ENCODE assay signal across 12 cellular contexts in genomic region chr6:46010771-46011170, GRCh38. TPM values are rescaled to one million over a fixed set of nuclear protein-coding genes. Genes with fewer than 3 reads are reported as not detected.
DNase-seq lines count a peak whose midpoint lies in the region; ATAC-seq, FAIRE-seq and TF ChIP-seq lines count a peak whose summit lies in the region.
"Had no signal": no experiment of that assay in that cellular context is flagged by ENCODE, and none has a peak within 500 bp of the region (broad histone marks: within the 10 kb centered on the region; RNA-seq: fewer than 3 reads in every experiment).

No MANE protein-coding gene starts in this region.

- peak overlapping the region; percentile 91 for H3K27ac Mint-ChIP-seq in activated CD8-positive, alpha-beta T cell treated with anti-CD3 and anti-CD28 coated beads for 36 hours

- H2AFZ ChIP-seq in hepatocyte = no peak overlapping the region

- CTCF ChIA-PET in activated CD8-positive, alpha-beta T cell treated with anti-CD3 and anti-CD28 coated beads for 36 hours (lab: Charles Lee) = interaction anchor here (1.5 to 2.9 kb wide), 3 partner anchors 18 to 80 kb away, joined by 3 to 11 read pairs (median 7); no protein-coding TSS in a partner anchor

- DNase-seq in Right ventricle myocardium inferior (ENCODE audit: missing footprints) (no peak), cardiac septum (ENCODE audit: low spot score) (no peak), hepatocyte (ENCODE audit: low spot score) (peak; percentile 19), upper lobe of left lung (no peak), RCC 7860 (ENCODE audit: low spot score) (no peak), substantia nigra (lab: John Stamatoyannopoulos, UW) (no peak)
- DNase-seq in activated CD8-positive, alpha-beta T cell treated with anti-CD3 and anti-CD28 coated beads for 36 hours = peak; percentile 50
- DNase-seq: GDM1, NCI-H146, nucleus accumbens had no signal

- no peaks in the 10 kb centered on the region for H3K9me3 ChIP-seq in hepatocyte (ENCODE audit: low read depth)
- H3K9me3 ChIP-seq in upper lobe of left lung = no peaks in the 10 kb centered on the region

- peaks cover 10% of the 10 kb centered on the region for H3K27me3 ChIP-seq in hepatocyte
- H3K27me3 ChIP-seq in upper lobe of left lung = peaks cover 0 to 8% (median 3%) of the 10 kb centered on the region in 4 donors

- WGBS in hepatocyte (ENCODE audit: low lambda C conversion rate, missing lambda C conversion rate) = 89% methylated on average over 5 of the region's 5 CpGs
- 84 to 86% methylated on average over 5 of the region's 5 CpGs for WGBS in upper lobe of left lung, 2 donors

- ATAC-seq in Right ventricle myocardium inferior (peak; percentile 29), upper lobe of left lung (ENCODE audit: low FRiP score in 2 of 2) (no peak), HG03095 (IDR thresholded peaks at IDR 0.05; ENCODE audit: unreplicated experiment) (no peak)
- peak; percentile 9 for ATAC-seq in activated CD8-positive, alpha-beta T cell treated with anti-CD3 and anti-CD28 coated beads for 36 hours

- no peaks in the 10 kb centered on the region for H3K36me3 ChIP-seq in hepatocyte (replicated peaks; ENCODE audit: insufficient read depth, low read depth)
- no peaks in the 10 kb centered on the region for H3K36me3 ChIP-seq in upper lobe of left lung

- POLR2A ChIA-PET in activated CD8-positive, alpha-beta T cell treated with anti-CD3 and anti-CD28 coated beads for 36 hours (lab: Charles Lee) = no interaction called here

- no peaks in the 10 kb centered on the region for H3K79me2 ChIP-seq in hepatocyte

- H3K27ac ChIP-seq in hepatocyte (peak overlapping the region; percentile 93), upper lobe of left lung (peak overlapping the region; percentile 85 to 93 (median 90)), substantia nigra (ENCODE audit: low read depth, low read length, poor library complexity, severe bottlenecking) (no peak overlapping the region)

- no peaks in the 10 kb centered on the region for H4K20me1 ChIP-seq in hepatocyte (ENCODE audit: insufficient read depth, poor library complexity, severe bottlenecking)

- H3K27me3 Mint-ChIP-seq in activated CD8-positive, alpha-beta T cell treated with anti-CD3 and anti-CD28 coated beads for 36 hours = no peaks in the 10 kb centered on the region

- no peak for TF ChIP-seq POLR2A in upper lobe of left lung (IDR thresholded peaks at IDR 0.05)

- TF ChIP-seq CTCF in activated CD8-positive, alpha-beta T cell treated with anti-CD3 and anti-CD28 coated beads for 36 hours (IDR thresholded peaks at IDR 0.05) = no peak
- no peak for TF ChIP-seq CTCF in hepatocyte (IDR thresholded peaks at IDR 0.05; ENCODE audit: poor library complexity)
- TF ChIP-seq CTCF in upper lobe of left lung (IDR thresholded peaks at IDR 0.05) = no peak

- H3K4me3 Mint-ChIP-seq in activated CD8-positive, alpha-beta T cell treated with anti-CD3 and anti-CD28 coated beads for 36 hours = peak overlapping the region; percentile 53

- H3K4me3 ChIP-seq in hepatocyte (no peak overlapping the region), upper lobe of left lung (peak overlapping the region in 1 of 4 donors; percentile 22)

- H3K4me2 ChIP-seq in hepatocyte = peak overlapping the region; percentile 54

- H3K9me3 Mint-ChIP-seq in activated CD8-positive, alpha-beta T cell treated with anti-CD3 and anti-CD28 coated beads for 36 hours = no peaks in the 10 kb centered on the region

- intact Hi-C loops in Right ventricle myocardium inferior (cut with DNase I) (loop anchor here (5.0 kb wide), 4 partner anchors 37 to 78 kb away; no protein-coding TSS in a partner anchor), cardiac septum (cut with DNase I) (loop anchor here (5.0 kb wide), 2 partner anchors 38 to 78 kb away; no protein-coding TSS in a partner anchor)
- intact Hi-C loops in activated CD8-positive, alpha-beta T cell treated with anti-CD3 and anti-CD28 coated beads for 36 hours (cut with micrococcal nuclease) = no loop called here

- no peaks in the 10 kb centered on the region for H3K36me3 Mint-ChIP-seq in activated CD8-positive, alpha-beta T cell treated with anti-CD3 and anti-CD28 coated beads for 36 hours (ENCODE audit: low read depth)

- TF ChIP-seq EP300 in upper lobe of left lung (IDR thresholded peaks at IDR 0.05) = no peak

- H3K9me2 ChIP-seq in hepatocyte (replicated peaks; ENCODE audit: insufficient read depth) = no peaks in the 10 kb centered on the region

- H3K4me1 Mint-ChIP-seq in activated CD8-positive, alpha-beta T cell treated with anti-CD3 and anti-CD28 coated beads for 36 hours (ENCODE audit: low read depth) = peaks cover 54% of the 10 kb centered on the region

- FAIRE-seq in RCC 7860 (lab: Jason Lieb, UNC) = no peak
- FAIRE-seq: HTR-8/SVneo had no signal

- peaks cover 16% of the 10 kb centered on the region for H3K4me1 ChIP-seq in hepatocyte (ENCODE audit: insufficient read depth)
- peaks cover 11 to 22% (median 15%) of the 10 kb centered on the region in 4 donors for H3K4me1 ChIP-seq in upper lobe of left lung

RNA-seq across cellular contexts. Expression of gene CLIC5, which starts 4.9 kb away (rescaled TPM):
- total RNA-seq in Right ventricle myocardium inferior = 312 TPM
- 376 TPM for total RNA-seq in cardiac septum
- total RNA-seq in activated CD8-positive, alpha-beta T cell treated with anti-CD3 and anti-CD28 coated beads for 36 hours = 1 to 10 TPM; 1.1 TPM
- 12.1 and 12.9 TPM in 2 replicates for total RNA-seq in hepatocyte
- 6.0 and 10.1 TPM in 2 replicates for polyA plus RNA-seq in hepatocyte
- 100 to 1,000 TPM; 110 to 197 (median 138) TPM for total RNA-seq in upper lobe of left lung

Comparison
In these comparisons a context has a peak if more than half of its experiments do, and no peak if none do; other contexts are left out.
1. ATAC-seq: peak in Right ventricle myocardium inferior (single experiment) and activated CD8-positive, alpha-beta T cell treated with anti-CD3 and anti-CD28 coated beads for 36 hours (single experiment); none in upper lobe of left lung (0 of 2) and HG03095 (single experiment).
2. DNase-seq: peak in activated CD8-positive, alpha-beta T cell treated with anti-CD3 and anti-CD28 coated beads for 36 hours (single experiment) and hepatocyte (single experiment); none in Right ventricle myocardium inferior (single experiment), cardiac septum (single experiment), upper lobe of left lung (0 of 2), RCC 7860 (single experiment) and substantia nigra (0 of 49).